9 cellular contexts compared by ENCODE assay signal in genomic region chr19:46546194-46546896, GRCh38. TPM values are rescaled to one million over a fixed set of nuclear protein-coding genes. Genes with fewer than 3 reads are reported as not detected.
DNase-seq lines count a peak whose midpoint lies in the region; ATAC-seq and TF ChIP-seq lines count a peak whose summit lies in the region.
"Had no signal": no experiment of that assay in that cellular context is flagged by ENCODE, and none has a peak within 500 bp of the region (broad histone marks: within the 10 kb centered on the region; RNA-seq: fewer than 3 reads in every experiment).

No MANE protein-coding gene starts in this region.

- H4K20me1 ChIP-seq in PC-9 (ENCODE audit: insufficient read depth): no peaks in the 10 kb centered on the region

- no peak overlapping the region for H3K4me3 ChIP-seq in PC-9
- H3K4me3 ChIP-seq in fibroblast of villous mesenchyme (ENCODE audit: low read depth, low read length): peak overlapping the region; percentile 27
- H3K4me3 ChIP-seq: SJSA1 had no signal

- H3K27ac Mint-ChIP-seq in osteocyte (ENCODE audit: unreplicated experiment): no peak overlapping the region

- H3K79me2 ChIP-seq in PC-9 (ENCODE audit: low read depth): no peaks in the 10 kb centered on the region

- no TSS peak for BruUV-seq in PC-9 (replicated peaks; lab: Mats Ljungman, UMichigan)

- H3K27me3 ChIP-seq in PC-9 (ENCODE audit: insufficient read depth, low read depth): no peaks in the 10 kb centered on the region
- H3K27me3 ChIP-seq: SJSA1 had no signal

- peak; percentile 33 for DNase-seq in NK-92 treated with Interleukin-12 subunit alpha and Interleukin-12 subunit beta, amount 100 ng/mL, for 24 hours (lab: John Stamatoyannopoulos, UW)
- DNase-seq in NK-92 (lab: John Stamatoyannopoulos, UW; ENCODE audit: unreplicated experiment) (no peak), PC-9 (peak; percentile 61 to 85), fibroblast of villous mesenchyme (ENCODE audit: low read depth) (peak; percentile 37), osteocyte (ENCODE audit: extremely low spot score, unreplicated experiment) (peak; percentile 76)
- DNase-seq in activated CD4-positive, CD25-positive, alpha-beta regulatory T cell (lab: John Stamatoyannopoulos, UW): no peak

- H3K36me3 ChIP-seq in PC-9 (ENCODE audit: low read depth): no peaks in the 10 kb centered on the region
- H3K36me3 ChIP-seq: SJSA1 had no signal

- peaks cover 2% of the 10 kb centered on the region for H3K4me1 Mint-ChIP-seq in osteocyte (ENCODE audit: unreplicated experiment)

- CTCF ChIA-PET in PC-9 (lab: Charles Lee): no interaction called here

- no peak overlapping the region for H3K27ac ChIP-seq in PC-9
- H3K27ac ChIP-seq: SJSA1 had no signal

- no peak overlapping the region for H2AFZ ChIP-seq in PC-9

- H3K9me3 ChIP-seq in PC-9 (ENCODE audit: insufficient read depth, low read depth): peaks cover 10% of the 10 kb centered on the region; the same call in 1 of the 2 replicates

- no peaks in the 10 kb centered on the region for H3K9me2 ChIP-seq in PC-9 (ENCODE audit: insufficient read depth)

- ATAC-seq in HG02870 (IDR thresholded peaks at IDR 0.05; ENCODE audit: unreplicated experiment) (no peak), HG02678 (IDR thresholded peaks at IDR 0.05; ENCODE audit: unreplicated experiment) (no peak)

- intact Hi-C loops in PC-9 (cut with micrococcal nuclease; ENCODE audit: unreplicated experiment): no loop called here

- peaks cover 5% of the 10 kb centered on the region for H3K27me3 Mint-ChIP-seq in osteocyte (ENCODE audit: unreplicated experiment)

- H3F3A ChIP-seq in PC-9 (ENCODE audit: insufficient read depth, low read depth): no peaks in the 10 kb centered on the region; the same call in 1 of the 2 replicates

- no peaks in the 10 kb centered on the region for H3K36me3 Mint-ChIP-seq in osteocyte (ENCODE audit: unreplicated experiment)

- TF ChIP-seq CTCF in PC-9 (conservative IDR thresholded peaks at IDR 0.05) (no peak), fibroblast of villous mesenchyme (IDR thresholded peaks at IDR 0.05; ENCODE audit: insufficient read depth, low read depth, low read length) (no peak), osteocyte (IDR thresholded peaks at IDR 0.05) (no peak)

- peak overlapping the region; percentile 40; the same call in 1 of the 2 replicates for H3K4me2 ChIP-seq in PC-9

- peaks cover 4% of the 10 kb centered on the region for H3K4me1 ChIP-seq in PC-9 (replicated peaks; ENCODE audit: insufficient read depth)
- H3K4me1 ChIP-seq: SJSA1 had no signal

- POLR2A ChIA-PET in PC-9 (lab: Charles Lee; ENCODE audit: unreplicated experiment): interaction anchor here (0.7 kb wide), 2 partner anchors 50 to 139 kb away, joined by 3 to 9 read pairs; no protein-coding TSS in a partner anchor

- no peak overlapping the region for H3K4me3 Mint-ChIP-seq in osteocyte (ENCODE audit: unreplicated experiment)

- peaks cover 16% of the 10 kb centered on the region for H3K9me3 Mint-ChIP-seq in osteocyte (ENCODE audit: unreplicated experiment)

RNA-seq across cellular contexts. Expression of gene PNMA8B, which starts 50.7 kb away (rescaled TPM):
- not detected in 2 replicates for total RNA-seq in PC-9 (2021)
- total RNA-seq in fibroblast of villous mesenchyme: 0.32 and 0.43 TPM in 2 replicates
- 2.5 TPM in 2 replicates for total RNA-seq in osteocyte
- total RNA-seq: SJSA1 had no signal

RNA-seq across cellular contexts. Expression of gene CALM3, which starts 54.8 kb away (rescaled TPM):
- 211 and 239 TPM in 2 replicates for total RNA-seq in PC-9 (2021)
- 124 and 213 TPM in 2 replicates for total RNA-seq in fibroblast of villous mesenchyme
- total RNA-seq in osteocyte: 167 and 168 TPM in 2 replicates

Comparison
In these comparisons a context has a peak if more than half of its experiments do, and no peak if none do; other contexts are left out.
1. DNase-seq: peak in NK-92 treated with Interleukin-12 subunit alpha and Interleukin-12 subunit beta, amount 100 ng/mL, for 24 hours (single experiment), PC-9 (2 of 2), fibroblast of villous mesenchyme (single experiment) and osteocyte (single experiment); none in NK-92 (single experiment) and activated CD4-positive, CD25-positive, alpha-beta regulatory T cell (0 of 4).